In genomic region chr6:10184408-10185187, GRCh38 we compare ENCODE assay signal across 12 cellular contexts.
"Had no signal": no experiment of that assay in that cellular context is flagged by ENCODE, and none has a peak within 500 bp of the region (broad histone marks: within the 10 kb centered on the region; RNA-seq: fewer than 3 reads in every experiment).

No MANE protein-coding gene starts in this region.

- FAIRE-seq: kidney had no signal

- DNase-seq: activated CD4-positive, alpha-beta T cell treated with anti-CD3 and anti-CD28 coated beads, Interleukin-2, amount 10 ng/mL, durations not matched to agents 7 days and 5 days; activated CD4-positive, CD25-positive, alpha-beta regulatory T cell; activated CD8-positive, alpha-beta memory T cell treated with anti-CD3 and anti-CD28 coated beads, Interleukin-2, amount 50 U/mL, for 48 hours; activated gamma-delta T cell treated with Interleukin-2 at 50 U/mL for 16 hours; activated T-cell treated with anti-CD3 and anti-CD28 coated beads, Interleukin-2, amount 50 U/mL, for 72 hours; amniotic stem cell; hypothalamus; kidney; mesenchymal stem cell; occipital lobe; psoas muscle; upper lobe of left lung had no signal
